Comparison of ENCODE assay signal across 8 cellular contexts in genomic region chr1:153546371-153546770, GRCh38. TPM values are rescaled to one million over a fixed set of nuclear protein-coding genes. Genes with fewer than 3 reads are reported as not detected.
DNase-seq lines count a peak whose midpoint lies in the region; ATAC-seq and TF ChIP-seq lines count a peak whose summit lies in the region.

No MANE protein-coding gene starts in this region.

- no peak for ATAC-seq in activated naive CD8-positive, alpha-beta T cell treated with anti-CD3 and anti-CD28 coated beads, Interleukin-2, amount 10 ng/mL, durations not matched to agents 7 days and 5 days (ENCODE audit: low read depth)

- H3K27ac ChIP-seq in tibial nerve, result peak overlapping the region; percentile 63 to 97 (median 82)

- peak overlapping the region; percentile 82 for H3K4me3 ChIP-seq in mononuclear cell (ENCODE audit: low read length)
- H3K4me3 ChIP-seq in tibial nerve, result peak overlapping the region in 3 of 4 donors; percentile 21 to 47 (median 45)

- H3K4me1 Mint-ChIP-seq in activated naive CD4-positive, alpha-beta T cell treated with anti-CD3 and anti-CD28 coated beads for 36 hours (ENCODE audit: low read depth), result peaks cover 64% of the 10 kb centered on the region
- peaks cover 50% of the 10 kb centered on the region for H3K4me1 Mint-ChIP-seq in activated naive CD8-positive, alpha-beta T cell treated with anti-CD3 and anti-CD28 coated beads, Interleukin-2, amount 10 ng/mL, durations not matched to agents 7 days and 5 days

- intact Hi-C loops in activated naive CD4-positive, alpha-beta T cell treated with anti-CD3 and anti-CD28 coated beads for 36 hours (cut with micrococcal nuclease), result no loop called here

- no peak for DNase-seq in activated naive CD4-positive, alpha-beta T cell treated with anti-CD3 and anti-CD28 coated beads for 36 hours
- no peak for DNase-seq in activated naive CD4-positive, alpha-beta T cell treated with Interleukin-2 at 50 U/mL for 16 hours
- no peak for DNase-seq in activated naive CD8-positive, alpha-beta T cell treated with anti-CD3 and anti-CD28 coated beads, Interleukin-2, amount 10 ng/mL, durations not matched to agents 7 days and 5 days
- DNase-seq in tibial nerve (ENCODE audit: low spot score in 2 of 2) (no peak), SKM-1 (lab: John Stamatoyannopoulos, UW; ENCODE audit: unreplicated experiment) (no peak), NCI-H1694 (lab: John Stamatoyannopoulos, UW) (no peak), DMS114 treated with DMSO at 0.1 percent for 48 hours (lab: John Stamatoyannopoulos, UW; ENCODE audit: unreplicated experiment) (no peak)

- no peaks in the 10 kb centered on the region for H3K36me3 ChIP-seq in tibial nerve

- H3K27ac Mint-ChIP-seq in activated naive CD4-positive, alpha-beta T cell treated with anti-CD3 and anti-CD28 coated beads for 36 hours, result peak overlapping the region; percentile 93
- peak overlapping the region; percentile 96 for H3K27ac Mint-ChIP-seq in activated naive CD8-positive, alpha-beta T cell treated with anti-CD3 and anti-CD28 coated beads, Interleukin-2, amount 10 ng/mL, durations not matched to agents 7 days and 5 days

- CTCF ChIA-PET in activated naive CD4-positive, alpha-beta T cell treated with anti-CD3 and anti-CD28 coated beads for 36 hours (lab: Charles Lee), result interaction anchor here (0.6 to 3.9 kb wide), 5 partner anchors 9 to 39 kb away, joined by 3 to 47 read pairs (median 4); no protein-coding TSS in a partner anchor

- POLR2A ChIA-PET in activated naive CD8-positive, alpha-beta T cell treated with anti-CD3 and anti-CD28 coated beads, Interleukin-2, amount 10 ng/mL, durations not matched to agents 7 days and 5 days (lab: Charles Lee), result interaction anchor here (0.8 to 4.6 kb wide), 5 partner anchors 12 to 88 kb away, joined by 3 to 140 read pairs (median 19); partner anchors contain the start of genes CHTOP and S100A6

- H3K9me3 ChIP-seq in mononuclear cell (ENCODE audit: low read depth, low read length), result no peaks in the 10 kb centered on the region
- no peaks in the 10 kb centered on the region for H3K9me3 ChIP-seq in tibial nerve

- H3K9me3 Mint-ChIP-seq in activated naive CD4-positive, alpha-beta T cell treated with anti-CD3 and anti-CD28 coated beads for 36 hours, result no peaks in the 10 kb centered on the region
- H3K9me3 Mint-ChIP-seq in activated naive CD8-positive, alpha-beta T cell treated with anti-CD3 and anti-CD28 coated beads, Interleukin-2, amount 10 ng/mL, durations not matched to agents 7 days and 5 days, result no peaks in the 10 kb centered on the region

- 74 to 77% methylated on average over 8 of the region's 8 CpGs for WGBS in tibial nerve, 2 donors

- no peaks in the 10 kb centered on the region for H3K36me3 Mint-ChIP-seq in activated naive CD4-positive, alpha-beta T cell treated with anti-CD3 and anti-CD28 coated beads for 36 hours (ENCODE audit: low read depth)
- H3K36me3 Mint-ChIP-seq in activated naive CD8-positive, alpha-beta T cell treated with anti-CD3 and anti-CD28 coated beads, Interleukin-2, amount 10 ng/mL, durations not matched to agents 7 days and 5 days, result peaks cover 13% of the 10 kb centered on the region

- no peak for TF ChIP-seq POLR2A in tibial nerve (IDR thresholded peaks at IDR 0.05)

- no peak for TF ChIP-seq CTCF in tibial nerve (IDR thresholded peaks at IDR 0.05)

- no peak for TF ChIP-seq EP300 in tibial nerve (IDR thresholded peaks at IDR 0.05)

- no peak overlapping the region for H3K4me3 Mint-ChIP-seq in activated naive CD4-positive, alpha-beta T cell treated with anti-CD3 and anti-CD28 coated beads for 36 hours
- H3K4me3 Mint-ChIP-seq in activated naive CD8-positive, alpha-beta T cell treated with anti-CD3 and anti-CD28 coated beads, Interleukin-2, amount 10 ng/mL, durations not matched to agents 7 days and 5 days, result no peak overlapping the region

- H3K27me3 ChIP-seq in mononuclear cell (ENCODE audit: insufficient read depth, low read length) (no peaks in the 10 kb centered on the region), tibial nerve (no peaks in the 10 kb centered on the region)

- H3K27me3 Mint-ChIP-seq in activated naive CD4-positive, alpha-beta T cell treated with anti-CD3 and anti-CD28 coated beads for 36 hours (ENCODE audit: low read depth), result no peaks in the 10 kb centered on the region
- no peaks in the 10 kb centered on the region for H3K27me3 Mint-ChIP-seq in activated naive CD8-positive, alpha-beta T cell treated with anti-CD3 and anti-CD28 coated beads, Interleukin-2, amount 10 ng/mL, durations not matched to agents 7 days and 5 days

- H3K4me1 ChIP-seq in mononuclear cell (ENCODE audit: insufficient read depth, low read length), result peaks cover 99% of the 10 kb centered on the region
- H3K4me1 ChIP-seq in tibial nerve, result peaks cover 0 to 90% (median 67%) of the 10 kb centered on the region in 4 donors

RNA-seq across cellular contexts. Expression of gene S100A4, which starts 0.8 kb away (rescaled TPM):
- total RNA-seq in activated naive CD4-positive, alpha-beta T cell treated with anti-CD3 and anti-CD28 coated beads for 36 hours, result 10 to 100 TPM; 36.5 to 37.9 TPM
- total RNA-seq in activated naive CD8-positive, alpha-beta T cell treated with anti-CD3 and anti-CD28 coated beads, Interleukin-2, amount 10 ng/mL, durations not matched to agents 7 days and 5 days, result 100 to 1,000 TPM; 385 to 394 TPM
- total RNA-seq in mononuclear cell, result 793 TPM
- total RNA-seq in tibial nerve, result 100 to 1,000 TPM; 398 to 439 (median 420) TPM

RNA-seq across cellular contexts. Expression of gene S100A3, which starts 2.7 kb away (rescaled TPM):
- not detected for total RNA-seq in activated naive CD4-positive, alpha-beta T cell treated with anti-CD3 and anti-CD28 coated beads for 36 hours
- not detected for total RNA-seq in activated naive CD8-positive, alpha-beta T cell treated with anti-CD3 and anti-CD28 coated beads, Interleukin-2, amount 10 ng/mL, durations not matched to agents 7 days and 5 days
- not detected for total RNA-seq in mononuclear cell
- 1 to 10 TPM in 2 of 4 donors, not detected in 2; 1.1 to 2.7 TPM for total RNA-seq in tibial nerve

RNA-seq across cellular contexts. Expression of gene S100A5, which starts 5.6 kb away (rescaled TPM):
- total RNA-seq in activated naive CD4-positive, alpha-beta T cell treated with anti-CD3 and anti-CD28 coated beads for 36 hours, result under 1 TPM; 0.89 to 0.93 TPM
- 1 to 10 TPM; 2.2 to 2.7 TPM for total RNA-seq in activated naive CD8-positive, alpha-beta T cell treated with anti-CD3 and anti-CD28 coated beads, Interleukin-2, amount 10 ng/mL, durations not matched to agents 7 days and 5 days
- total RNA-seq in mononuclear cell, result not detected
- not detected for total RNA-seq in tibial nerve

RNA-seq across cellular contexts. Expression of gene S100A6, which starts 10.6 kb away (rescaled TPM):
- total RNA-seq in activated naive CD4-positive, alpha-beta T cell treated with anti-CD3 and anti-CD28 coated beads for 36 hours, result 100 to 1,000 TPM; 200 to 204 TPM
- 100 to 1,000 TPM; 365 to 373 TPM for total RNA-seq in activated naive CD8-positive, alpha-beta T cell treated with anti-CD3 and anti-CD28 coated beads, Interleukin-2, amount 10 ng/mL, durations not matched to agents 7 days and 5 days
- total RNA-seq in mononuclear cell, result 283 TPM
- 1,000 to 10,000 TPM in 2 of 4 donors, 100 to 1,000 TPM in 2; 651 to 1,173 (median 946) TPM for total RNA-seq in tibial nerve

RNA-seq across cellular contexts. Expression of gene S100A2, which starts 19.3 kb away (rescaled TPM):
- under 1 TPM; 0.74 to 0.77 TPM for total RNA-seq in activated naive CD4-positive, alpha-beta T cell treated with anti-CD3 and anti-CD28 coated beads for 36 hours
- total RNA-seq in activated naive CD8-positive, alpha-beta T cell treated with anti-CD3 and anti-CD28 coated beads, Interleukin-2, amount 10 ng/mL, durations not matched to agents 7 days and 5 days, result not detected
- total RNA-seq in mononuclear cell (0.21 TPM), tibial nerve (10 to 100 TPM in 1 of 4 donors, 1 to 10 TPM in 2, not detected in 1; 2.3 to 12.6 (median 4.2) TPM)

Comparison
In these comparisons a context has a peak if more than half of its experiments do, and no peak if none do; other contexts are left out.
1. RNA of gene S100A4, which starts 0.8 kb away (total RNA-seq): 793 TPM in mononuclear cell (single experiment), 398 to 439 TPM in tibial nerve and 385 to 394 TPM in activated naive CD8-positive, alpha-beta T cell treated with anti-CD3 and anti-CD28 coated beads, Interleukin-2, amount 10 ng/mL, durations not matched to agents 7 days and 5 days; 36.5 to 37.9 TPM in activated naive CD4-positive, alpha-beta T cell treated with anti-CD3 and anti-CD28 coated beads for 36 hours; every median in the first group is over 4 times any median in the second.